8 cellular contexts compared by ENCODE assay signal in the genomic region with DNA sequence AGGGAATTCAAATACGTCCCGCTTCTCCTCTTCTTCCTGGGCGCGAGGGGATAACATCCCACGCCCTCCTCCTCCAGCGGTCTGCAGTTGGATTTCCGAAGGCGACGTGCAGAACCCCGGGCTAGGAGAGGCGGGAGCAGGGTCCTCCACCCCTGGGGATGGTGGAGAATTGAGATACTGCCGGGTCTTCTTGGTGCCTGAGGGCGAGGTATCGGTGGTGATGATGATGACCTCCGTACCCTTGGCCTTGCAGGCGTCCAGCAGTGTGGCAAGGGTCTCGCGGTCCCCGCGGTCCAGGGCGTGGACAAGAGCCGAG. TPM values are rescaled to one million over a fixed set of nuclear protein-coding genes. Genes with fewer than 3 reads are reported as not detected.
DNase-seq lines count a peak whose midpoint lies in the region; ATAC-seq and TF ChIP-seq lines count a peak whose summit lies in the region.

No MANE protein-coding gene starts in this region.

- WGBS in sigmoid colon, 2 donors, result 1% methylated on average over 21 to 22 of the region's 22 CpGs

- H3K27ac ChIP-seq in GM23338 (ENCODE audit: low read depth) (no peak overlapping the region), sigmoid colon (peak overlapping the region; percentile 95 to 100 (median 96))

- H3K79me2 ChIP-seq in GM23338 (replicated peaks; ENCODE audit: insufficient read depth), result no peaks in the 10 kb centered on the region

- no peaks in the 10 kb centered on the region for H4K20me1 ChIP-seq in GM23338 (replicated peaks; ENCODE audit: insufficient read depth)

- H3K4me1 Mint-ChIP-seq in GM23338, result peaks cover 33% of the 10 kb centered on the region
- H3K4me1 Mint-ChIP-seq in WTC11, result peaks cover 51% of the 10 kb centered on the region

- no peak for TF ChIP-seq CTCF in GM23338 (conservative IDR thresholded peaks at IDR 0.05; ENCODE audit: low read depth in 2 of 2)
- TF ChIP-seq CTCF in WTC11 (IDR thresholded peaks at IDR 0.05), result no peak
- no peak for TF ChIP-seq CTCF in sigmoid colon (IDR thresholded peaks at IDR 0.05)

- H3K4me1 ChIP-seq in GM23338 (ENCODE audit: insufficient read depth) (peaks cover 33% of the 10 kb centered on the region), sigmoid colon (peaks cover 0 to 77% (median 60%) of the 10 kb centered on the region in 4 donors)

- no peak overlapping the region for H3K27ac Mint-ChIP-seq in GM23338
- H3K27ac Mint-ChIP-seq in WTC11, result peak overlapping the region; percentile 85; the same call in 1 of the 2 replicates

- TF ChIP-seq POLR2A in sigmoid colon (IDR thresholded peaks at IDR 0.05), result no peak

- no peak for TF ChIP-seq EP300 in sigmoid colon (IDR thresholded peaks at IDR 0.05)

- ATAC-seq in GM23338 (no peak), WTC11 (no peak), GM19328 (IDR thresholded peaks at IDR 0.05; ENCODE audit: unreplicated experiment) (no peak)

- H2AFZ ChIP-seq in GM23338, result peak overlapping the region; percentile 93

- no peaks in the 10 kb centered on the region for H3K36me3 ChIP-seq in GM23338 (ENCODE audit: insufficient read depth)
- no peaks in the 10 kb centered on the region for H3K36me3 ChIP-seq in sigmoid colon

- H3K9me3 Mint-ChIP-seq in GM23338 (peaks cover 2% of the 10 kb centered on the region; the same call in 2 of the 3 replicates), WTC11 (no peaks in the 10 kb centered on the region)

- peaks cover 4% of the 10 kb centered on the region; the same call in 1 of the 2 replicates for H3F3A ChIP-seq in GM23338 (replicated peaks; ENCODE audit: low read depth)

- no peaks in the 10 kb centered on the region for H3K9me2 ChIP-seq in GM23338 (ENCODE audit: insufficient read depth)

- H3K4me3 ChIP-seq in GM23338, result peak overlapping the region; percentile 90
- H3K4me3 ChIP-seq in sigmoid colon, result peak overlapping the region; percentile 43 to 63 (median 60)

- POLR2A ChIA-PET in WTC11 (lab: Charles Lee), result interaction anchor here (0.9 to 1.6 kb wide), 2 partner anchors 34 to 42 kb away, joined by 3 to 6 read pairs; a partner anchor contains a TSS

- peaks cover 74% of the 10 kb centered on the region for H3K27me3 ChIP-seq in GM23338 (ENCODE audit: insufficient read depth)
- H3K27me3 ChIP-seq in sigmoid colon, result no peaks in the 10 kb centered on the region

- CTCF ChIA-PET in WTC11 (lab: Charles Lee), result interaction anchor here (0.9 to 1.6 kb wide), 6 partner anchors 16 to 68 kb away, joined by 3 to 4 read pairs (median 3); no protein-coding TSS in a partner anchor

- H3K27me3 Mint-ChIP-seq in GM23338 (ENCODE audit: insufficient read depth, low read depth, poor library complexity), result peaks cover 72% of the 10 kb centered on the region
- H3K27me3 Mint-ChIP-seq in WTC11 (ENCODE audit: low read depth), result peaks cover 88% of the 10 kb centered on the region

- H3K4me3 Mint-ChIP-seq in GM23338 (peak overlapping the region; percentile 95), WTC11 (peak overlapping the region; percentile 96)

- H3K36me3 Mint-ChIP-seq in GM23338 (ENCODE audit: low read depth), result no peaks in the 10 kb centered on the region; the same call in 2 of the 3 replicates
- no peaks in the 10 kb centered on the region for H3K36me3 Mint-ChIP-seq in WTC11

- peak overlapping the region; percentile 93 for H3K4me2 ChIP-seq in GM23338

- H3K9me3 ChIP-seq in sigmoid colon, result no peaks in the 10 kb centered on the region

- DNase-seq in GM23338 (ENCODE audit: low spot score), result peak; percentile 30
- DNase-seq in WTC11 (ENCODE audit: low spot score), result no peak
- DNase-seq in globus pallidus (ENCODE audit: low spot score), result peak; percentile 19
- no peak for DNase-seq in sigmoid colon
- DNase-seq in NCI-H1092 (lab: John Stamatoyannopoulos, UW), result no peak
- no peak for DNase-seq in HCEC 1CT
- DNase-seq in NCI-H128 (lab: John Stamatoyannopoulos, UW; ENCODE audit: unreplicated experiment), result no peak

- intact Hi-C loops in sigmoid colon (cut with DNase I), result loop anchor here (2.0 to 5.0 kb wide), 2 partner anchors 34 to 36 kb away; a partner anchor contains a TSS

TF ChIP-seq in GM23338, 12 proteins besides CTCF, POLR2A, EP300 and RAD21 (continues in another document):
- no peak for TF ChIP-seq POLR2AphosphoS5 (IDR thresholded peaks at IDR 0.05; ENCODE audit: low read depth)
- TF ChIP-seq ZNF114 (CRISPR knock-in tag; IDR thresholded peaks at IDR 0.05), result no peak
- no peak for TF ChIP-seq STAT1 (IDR thresholded peaks at IDR 0.05; ENCODE audit: unreplicated experiment)
- no peak for TF ChIP-seq ZNF331 (CRISPR knock-in tag; IDR thresholded peaks at IDR 0.05; ENCODE audit: low read depth)
- no peak for TF ChIP-seq EZH2 (IDR thresholded peaks at IDR 0.05; ENCODE audit: low read depth, unreplicated experiment)

TF ChIP-seq in WTC11, 78 proteins besides CTCF, POLR2A, EP300 and RAD21:
- no peak for TF ChIP-seq NFYB (CRISPR knock-in tag; conservative IDR thresholded peaks at IDR 0.05; ENCODE audit: low read depth)
- TF ChIP-seq TEAD4 (CRISPR knock-in tag; IDR thresholded peaks at IDR 0.05), result no peak
- TF ChIP-seq ZBTB21 (CRISPR knock-in tag; IDR thresholded peaks at IDR 0.05; ENCODE audit: borderline replicate concordance), result no peak
- no peak for TF ChIP-seq FOXJ3 (CRISPR knock-in tag; IDR thresholded peaks at IDR 0.05; ENCODE audit: borderline replicate concordance)
- no peak for TF ChIP-seq NFATC4 (CRISPR knock-in tag; IDR thresholded peaks at IDR 0.05)
- TF ChIP-seq NR1H2 (CRISPR knock-in tag; IDR thresholded peaks at IDR 0.05), result no peak

RNA-seq across cellular contexts. Expression of a gene that starts 3.2 kb away (rescaled TPM):
- 2.5 and 2.6 TPM in 2 replicates for total RNA-seq in GM23338 (2014; rRNA removed; shearing (Covaris generic))
- polyA plus RNA-seq in GM23338 (2016; fragmentation: Nextera tagmentation; extraction: Ambion mirVana) (0.76 and 1.1 TPM in 2 replicates), sigmoid colon (1 to 10 TPM; 1.4 to 8.7 (median 3.0) TPM)
- total RNA-seq in WTC11 (2021) (3.0 to 3.8 TPM (median 3.8 TPM) in 3 replicates), sigmoid colon (10 to 100 TPM; 26.9 to 42.5 (median 36.0) TPM)

RNA-seq across cellular contexts. Expression of a gene that starts 3.3 kb away (rescaled TPM):
- 0.35 and 2.2 TPM in 2 replicates for total RNA-seq in GM23338 (2014; rRNA removed; shearing (Covaris generic))
- polyA plus RNA-seq in GM23338 (2016; fragmentation: Nextera tagmentation; extraction: Ambion mirVana), result 0.09 and 0.16 TPM in 2 replicates
- total RNA-seq in WTC11 (2021), result 0.21 to 0.44 TPM (median 0.22 TPM) in 3 replicates
- 1 to 10 TPM in 2 of 4 donors, under 1 TPM in 2; 0.33 to 1.9 (median 1.0) TPM for total RNA-seq in sigmoid colon
- under 1 TPM in 1 of 3 donors, not detected in 2; 0.41 TPM for polyA plus RNA-seq in sigmoid colon

RNA-seq across cellular contexts. Expression of a gene that starts 3.4 kb away (rescaled TPM):
- 0.82 and 3.1 TPM in 2 replicates for total RNA-seq in GM23338 (2014; rRNA removed; shearing (Covaris generic))
- polyA plus RNA-seq in GM23338 (2016; fragmentation: Nextera tagmentation; extraction: Ambion mirVana) (9.5 and 9.8 TPM in 2 replicates), sigmoid colon (10 to 100 TPM; 35.9 to 47.4 (median 40.9) TPM)
- total RNA-seq in WTC11 (2021) (3.8 to 8.3 TPM (median 6.7 TPM) in 3 replicates), sigmoid colon (10 to 100 TPM; 23.1 to 32.8 (median 27.4) TPM)

RNA-seq across cellular contexts. Expression of a gene that starts 33.8 kb away (rescaled TPM):
- total RNA-seq in GM23338 (2014; rRNA removed; shearing (Covaris generic)), result 170 and 212 TPM in 2 replicates
- polyA plus RNA-seq in GM23338 (2016; fragmentation: Nextera tagmentation; extraction: Ambion mirVana), result 286 and 312 TPM in 2 replicates
- total RNA-seq in WTC11 (2021), result 199 to 215 TPM (median 212 TPM) in 3 replicates
- 100 to 1,000 TPM in 1 of 4 donors, 10 to 100 TPM in 3; 77.8 to 102 (median 96.8) TPM for total RNA-seq in sigmoid colon
- polyA plus RNA-seq in sigmoid colon, result 100 to 1,000 TPM in 2 of 3 donors, 10 to 100 TPM in 1; 87.1 to 138 (median 101) TPM

RNA-seq across cellular contexts. Expression of a gene that starts 35.3 kb away (rescaled TPM):
- 29.1 and 31.5 TPM in 2 replicates for total RNA-seq in GM23338 (2014; rRNA removed; shearing (Covaris generic))
- 19.5 and 22.8 TPM in 2 replicates for polyA plus RNA-seq in GM23338 (2016; fragmentation: Nextera tagmentation; extraction: Ambion mirVana)
- total RNA-seq in WTC11 (2021), result 56.7 to 76.8 TPM (median 73.8 TPM) in 3 replicates
- 1,000 to 10,000 TPM; 1,623 to 4,609 (median 1,842) TPM for total RNA-seq in sigmoid colon
- polyA plus RNA-seq in sigmoid colon, result 100 to 1,000 TPM; 326 to 783 (median 548) TPM

Comparison
In these comparisons a context has a peak if more than half of its experiments do, and no peak if none do; other contexts are left out.
1. DNase-seq: peak in GM23338 (single experiment) and globus pallidus (single experiment); none in WTC11 (single experiment), sigmoid colon (single experiment), NCI-H1092 (single experiment), HCEC 1CT (single experiment) and NCI-H128 (single experiment).